8 cellular contexts compared by ENCODE assay signal in the genomic region with DNA sequence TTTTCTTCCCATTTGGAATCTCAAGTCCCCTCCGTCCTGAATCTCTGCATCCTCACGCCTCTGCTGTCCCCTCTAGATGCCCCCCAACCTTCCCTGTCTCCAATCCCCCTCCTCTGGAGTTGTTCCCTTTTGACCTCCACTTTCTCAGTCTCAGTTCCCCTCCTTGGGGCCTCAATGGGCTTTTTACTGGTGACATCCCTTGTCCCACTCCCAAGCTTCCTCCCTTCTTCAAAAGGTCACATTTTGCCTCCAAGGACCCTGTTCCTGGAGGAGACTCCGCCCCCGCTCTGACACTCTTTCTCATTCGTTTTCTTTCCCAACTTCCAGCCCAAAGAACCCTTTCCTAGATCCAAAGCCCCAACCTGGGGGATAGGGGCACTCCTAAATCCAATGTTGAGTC. TPM values are rescaled to one million over a fixed set of nuclear protein-coding genes. Genes with fewer than 3 reads are reported as not detected.
DNase-seq lines count a peak whose midpoint lies in the region; TF ChIP-seq lines count a peak whose summit lies in the region.

No MANE protein-coding gene starts in this region.

- in situ Hi-C loops in transverse colon (cut with MboI; ENCODE audit: low pct_ligation_motif_present in 1 of 4, low pct_unique_long_range_greater_than_20kb in 1 of 4, low sequenced_read_pairs in 3 of 4), result loop anchor here in 3 of 4 donors (5.0 to 10.0 kb wide), 3 partner anchors 95 to 143 kb away; no protein-coding TSS in a partner anchor

- H3K9me3 Mint-ChIP-seq in activated naive CD4-positive, alpha-beta T cell treated with anti-CD3 and anti-CD28 coated beads for 36 hours, result no peaks in the 10 kb centered on the region

- H3K9ac ChIP-seq in liver (ENCODE audit: low read depth in 1 of 2, low read length in 2 of 2), result peak overlapping the region; percentile 12 to 91

- H3K4me1 Mint-ChIP-seq in activated naive CD4-positive, alpha-beta T cell treated with anti-CD3 and anti-CD28 coated beads for 36 hours (ENCODE audit: low read depth), result peaks cover 12% of the 10 kb centered on the region

- peak overlapping the region; percentile 74 for H3K27ac Mint-ChIP-seq in activated naive CD4-positive, alpha-beta T cell treated with anti-CD3 and anti-CD28 coated beads for 36 hours

- WGBS in adipose tissue, 3 donors, result 38 to 42% (median 41%) methylated on average over 5 of the region's 5 CpGs
- WGBS in liver, result 59% methylated on average over 5 of the region's 5 CpGs
- WGBS in transverse colon (ENCODE audit: low coverage in 1 of 2), 2 donors, result 61 to 68% methylated on average over 2 to 5 of the region's 5 CpGs

- H3K36me3 Mint-ChIP-seq in activated naive CD4-positive, alpha-beta T cell treated with anti-CD3 and anti-CD28 coated beads for 36 hours (ENCODE audit: low read depth), result peaks cover 3% of the 10 kb centered on the region

- DNase-seq in activated naive CD4-positive, alpha-beta T cell treated with anti-CD3 and anti-CD28 coated beads for 36 hours, result no peak
- DNase-seq in activated naive CD4-positive, alpha-beta T cell (lab: John Stamatoyannopoulos, UW), result no peak
- DNase-seq in transverse colon, result no peak
- no peak for DNase-seq in anterior cingulate cortex (lab: John Stamatoyannopoulos, UW)
- DNase-seq in NAMALWA (ENCODE audit: low spot score), result no peak
- DNase-seq in NCI-H2107 (lab: John Stamatoyannopoulos, UW), result no peak

- H3K9me3 ChIP-seq in liver (ENCODE audit: control insufficient read depth in 4 of 4, low read length in 3 of 4), result no peaks in the 10 kb centered on the region
- no peaks in the 10 kb centered on the region for H3K9me3 ChIP-seq in transverse colon

- no peak for TF ChIP-seq POLR2A in transverse colon (IDR thresholded peaks at IDR 0.05)

- H3K27me3 ChIP-seq in liver (ENCODE audit: control insufficient read depth in 4 of 4, insufficient read depth in 4 of 4, low read length in 3 of 4), result no peaks in the 10 kb centered on the region
- H3K27me3 ChIP-seq in transverse colon, result no peaks in the 10 kb centered on the region

- TF ChIP-seq CTCF in liver (IDR thresholded peaks at IDR 0.05; ENCODE audit: low read depth, low read length, missing input control), result no peak
- no peak for TF ChIP-seq CTCF in transverse colon (IDR thresholded peaks at IDR 0.05)

- H3K27me3 Mint-ChIP-seq in activated naive CD4-positive, alpha-beta T cell treated with anti-CD3 and anti-CD28 coated beads for 36 hours (ENCODE audit: low read depth), result no peaks in the 10 kb centered on the region

- intact Hi-C loops in activated naive CD4-positive, alpha-beta T cell treated with anti-CD3 and anti-CD28 coated beads for 36 hours (cut with micrococcal nuclease), result loop anchor here (1.0 to 2.0 kb wide), 4 partner anchors 11 to 264 kb away; a partner anchor contains a TSS
- intact Hi-C loops in transverse colon (cut with DNase I; ENCODE audit: low total_unique reads), result no loop called here

- TF ChIP-seq EP300 in transverse colon (IDR thresholded peaks at IDR 0.05; ENCODE audit: low read depth), result no peak

- TF ChIP-seq RAD21 in liver (IDR thresholded peaks at IDR 0.05), result no peak

- H3K27ac ChIP-seq in adipose tissue (ENCODE audit: low read depth, low read length), result peak overlapping the region; percentile 61
- peak overlapping the region; percentile 57 to 92 for H3K27ac ChIP-seq in liver (ENCODE audit: low read depth in 1 of 2, low read length in 2 of 2)
- H3K27ac ChIP-seq in transverse colon, result peak overlapping the region; percentile 88 to 94 (median 90)

- H3K4me3 ChIP-seq in liver (ENCODE audit: low read depth in 1 of 3, low read length in 3 of 3) (peak overlapping the region; percentile 73 to 99 (median 82)), transverse colon (peak overlapping the region; percentile 67 to 86 (median 83))

- H3K4me3 Mint-ChIP-seq in activated naive CD4-positive, alpha-beta T cell treated with anti-CD3 and anti-CD28 coated beads for 36 hours, result peak overlapping the region; percentile 90

- no peaks in the 10 kb centered on the region for H3K36me3 ChIP-seq in liver (ENCODE audit: control insufficient read depth in 4 of 4, insufficient read depth in 3 of 4, low read depth in 1 of 4, low read length in 3 of 4)
- peaks cover 0 to 6% (median 0%) of the 10 kb centered on the region in 4 donors for H3K36me3 ChIP-seq in transverse colon

- CTCF ChIA-PET in activated naive CD4-positive, alpha-beta T cell treated with anti-CD3 and anti-CD28 coated beads for 36 hours (lab: Charles Lee), result interaction anchor here (0.6 to 1.8 kb wide), 3 partner anchors 10 to 141 kb away, joined by 3 to 7 read pairs (median 6); no protein-coding TSS in a partner anchor

- H3K4me1 ChIP-seq in liver (ENCODE audit: control insufficient read depth in 4 of 4, insufficient read depth in 4 of 4, low read length in 3 of 4), result peaks cover 8 to 33% (median 29%) of the 10 kb centered on the region in 4 donors
- peaks cover 12 to 42% (median 19%) of the 10 kb centered on the region in 4 donors for H3K4me1 ChIP-seq in transverse colon

TF ChIP-seq in liver, 16 proteins besides CTCF, POLR2A, EP300 and RAD21:
- TF ChIP-seq, protein P1, sequence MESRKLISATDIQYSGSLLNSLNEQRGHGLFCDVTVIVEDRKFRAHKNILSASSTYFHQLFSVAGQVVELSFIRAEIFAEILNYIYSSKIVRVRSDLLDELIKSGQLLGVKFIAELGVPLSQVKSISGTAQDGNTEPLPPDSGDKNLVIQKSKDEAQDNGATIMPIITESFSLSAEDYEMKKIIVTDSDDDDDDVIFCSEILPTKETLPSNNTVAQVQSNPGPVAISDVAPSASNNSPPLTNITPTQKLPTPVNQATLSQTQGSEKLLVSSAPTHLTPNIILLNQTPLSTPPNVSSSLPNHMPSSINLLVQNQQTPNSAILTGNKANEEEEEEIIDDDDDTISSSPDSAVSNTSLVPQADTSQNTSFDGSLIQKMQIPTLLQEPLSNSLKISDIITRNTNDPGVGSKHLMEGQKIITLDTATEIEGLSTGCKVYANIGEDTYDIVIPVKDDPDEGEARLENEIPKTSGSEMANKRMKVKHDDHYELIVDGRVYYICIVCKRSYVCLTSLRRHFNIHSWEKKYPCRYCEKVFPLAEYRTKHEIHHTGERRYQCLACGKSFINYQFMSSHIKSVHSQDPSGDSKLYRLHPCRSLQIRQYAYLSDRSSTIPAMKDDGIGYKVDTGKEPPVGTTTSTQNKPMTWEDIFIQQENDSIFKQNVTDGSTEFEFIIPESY (IDR thresholded peaks at IDR 0.05), result no peak
- no peak for TF ChIP-seq GABPA (IDR thresholded peaks at IDR 0.05 in 1 of 2, conservative IDR thresholded peaks at IDR 0.05 in 1 of 2)
- TF ChIP-seq FOXA2 (IDR thresholded peaks at IDR 0.05), result no peak
- TF ChIP-seq, protein P2, sequence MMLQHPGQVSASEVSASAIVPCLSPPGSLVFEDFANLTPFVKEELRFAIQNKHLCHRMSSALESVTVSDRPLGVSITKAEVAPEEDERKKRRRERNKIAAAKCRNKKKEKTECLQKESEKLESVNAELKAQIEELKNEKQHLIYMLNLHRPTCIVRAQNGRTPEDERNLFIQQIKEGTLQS (IDR thresholded peaks at IDR 0.05), result no peak

RNA-seq across cellular contexts. Expression of a gene that starts 1.0 kb away (rescaled TPM):
- total RNA-seq in activated naive CD4-positive, alpha-beta T cell treated with anti-CD3 and anti-CD28 coated beads for 36 hours, result 100 to 1,000 TPM; 112 to 118 TPM
- polyA plus RNA-seq in adipose tissue, result 100 to 1,000 TPM in 2 of 3 donors, 10 to 100 TPM in 1; 60.1 to 160 (median 151) TPM
- total RNA-seq in liver, result 10 to 100 TPM; 28.3 to 71.2 TPM
- polyA plus RNA-seq in liver, result 100 to 1,000 TPM in 1 of 2 donors, 10 to 100 TPM in 1; 86.9 to 168 TPM
- 10 to 100 TPM; 50.1 to 96.9 (median 61.2) TPM for total RNA-seq in transverse colon

RNA-seq across cellular contexts. Expression of a gene that starts 11.2 kb away (rescaled TPM):
- total RNA-seq in activated naive CD4-positive, alpha-beta T cell treated with anti-CD3 and anti-CD28 coated beads for 36 hours, result 1 to 10 TPM; 8.9 TPM
- polyA plus RNA-seq in adipose tissue, result 10 to 100 TPM in 2 of 3 donors, 1 to 10 TPM in 1; 8.3 to 14.8 (median 13.4) TPM
- total RNA-seq in liver, result 10 to 100 TPM; 26.3 to 49.2 TPM
- polyA plus RNA-seq in liver, result 10 to 100 TPM; 15.5 to 17.2 TPM
- total RNA-seq in transverse colon, result 100 to 1,000 TPM in 2 of 4 donors, 10 to 100 TPM in 2; 77.1 to 159 (median 98.4) TPM
